8 cellular contexts compared by ENCODE assay signal in the genomic region with DNA sequence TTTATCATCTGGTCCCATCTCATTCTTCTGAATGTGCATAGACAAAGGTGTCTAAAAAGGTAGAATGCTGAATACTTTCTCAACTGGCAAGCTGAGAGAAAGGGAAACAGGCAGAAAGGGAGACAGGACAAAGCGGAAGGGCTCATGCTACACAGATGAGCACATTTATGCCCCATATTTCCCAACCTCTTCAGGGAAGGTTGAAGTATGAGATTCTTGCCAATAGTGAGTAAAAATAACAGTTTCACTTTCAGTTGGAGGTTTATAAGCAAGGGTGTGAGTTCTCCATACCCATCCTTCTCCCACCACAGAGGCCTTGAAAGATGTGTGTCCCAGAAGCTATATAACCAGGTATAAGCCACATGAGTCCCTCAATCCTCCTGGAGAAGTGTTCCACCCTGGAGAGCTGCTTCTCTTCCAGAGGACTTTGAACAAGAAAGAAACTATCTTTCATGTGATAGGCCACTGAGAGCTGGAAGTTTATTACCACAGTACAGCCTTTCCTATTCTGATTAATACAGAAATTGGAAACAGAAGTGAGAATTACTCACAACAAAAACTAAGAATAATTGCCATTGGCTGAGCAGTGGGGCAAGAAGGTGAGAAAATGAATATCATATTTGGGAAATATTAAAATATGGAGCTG.
A peak's percentile ranks its signal among the peaks of the same experiment; 100 is the strongest.
DNase-seq lines count a peak whose midpoint lies in the region; ATAC-seq and TF ChIP-seq lines count a peak whose summit lies in the region.

No MANE protein-coding gene starts in this region.

- peak; percentile 82 for ATAC-seq in GM18868 (IDR thresholded peaks at IDR 0.05; ENCODE audit: unreplicated experiment)

- peaks cover 0 to 14% (median 8%) of the 10 kb centered on the region in 11 experiments; a peak in 12 of 22 replicates for H3K9me3 ChIP-seq in BLaER1 treated with 17β-estradiol and CSF1 and Interleukin-3, amounts not matched to agents 10 nM and 100 nM (replicated peaks in 1 of 11)

- H3K4me1 ChIP-seq in BLaER1 treated with 17β-estradiol and CSF1 and Interleukin-3, amounts not matched to agents 10 nM and 100 nM, result peaks cover 0 to 9% (median 3%) of the 10 kb centered on the region in 10 experiments; a peak in 7 of 20 replicates

- DNase-seq in NOMO-1 treated with dmso at 0.1 percent for 144 hours (lab: John Stamatoyannopoulos, UW; ENCODE audit: unreplicated experiment) (peak; percentile 77), foreskin fibroblast (peak; percentile 24 to 57), NCI-H1694 treated with DMSO at 0.1 percent for 48 hours (lab: John Stamatoyannopoulos, UW) (no peak), NCI-H2171 treated with DMSO at 0.1 percent for 48 hours (lab: John Stamatoyannopoulos, UW) (no peak), NCI-H82 (lab: John Stamatoyannopoulos, UW) (no peak)
- DNase-seq in central memory CD4-positive, alpha-beta T cell, result no peak

- H3K9ac ChIP-seq in BLaER1 treated with 17β-estradiol and CSF1 and Interleukin-3, amounts not matched to agents 10 nM and 100 nM, result no peak overlapping the region

- H3K4me3 ChIP-seq in BLaER1 treated with 17β-estradiol and CSF1 and Interleukin-3, amounts not matched to agents 10 nM and 100 nM, result no peak overlapping the region
- no peak overlapping the region for H3K4me3 ChIP-seq in foreskin fibroblast (ENCODE audit: low read depth in 1 of 2, low read length in 2 of 2)

- H3K27ac ChIP-seq in BLaER1 treated with 17β-estradiol and CSF1 and Interleukin-3, amounts not matched to agents 10 nM and 100 nM, result peak overlapping the region in 1 of 11 experiments; percentile 37; a peak in 2 of 22 replicates

- no peaks in the 10 kb centered on the region for H3K27me3 ChIP-seq in BLaER1 treated with 17β-estradiol and CSF1 and Interleukin-3, amounts not matched to agents 10 nM and 100 nM

- H3K36me3 ChIP-seq in BLaER1 treated with 17β-estradiol and CSF1 and Interleukin-3, amounts not matched to agents 10 nM and 100 nM, result no peaks in the 10 kb centered on the region

- TF ChIP-seq CTCF in foreskin fibroblast (IDR thresholded peaks at IDR 0.05; ENCODE audit: low read depth, low read length), result no peak

- H3K4me2 ChIP-seq in BLaER1 treated with 17β-estradiol and CSF1 and Interleukin-3, amounts not matched to agents 10 nM and 100 nM, result peak overlapping the region in 6 of 11 experiments; percentile 9 to 42 (median 20); a peak in 9 of 22 replicates

- no peaks in the 10 kb centered on the region for H4K20me1 ChIP-seq in BLaER1 treated with 17β-estradiol and CSF1 and Interleukin-3, amounts not matched to agents 10 nM and 100 nM

Comparison
In these comparisons a context has a peak if more than half of its experiments do, and no peak if none do; other contexts are left out.
1. DNase-seq: peak in NOMO-1 treated with dmso at 0.1 percent for 144 hours (single experiment) and foreskin fibroblast (2 of 2); none in NCI-H1694 treated with DMSO at 0.1 percent for 48 hours (single experiment), NCI-H2171 treated with DMSO at 0.1 percent for 48 hours (single experiment), central memory CD4-positive, alpha-beta T cell (single experiment) and NCI-H82 (single experiment).